In the genomic region with DNA sequence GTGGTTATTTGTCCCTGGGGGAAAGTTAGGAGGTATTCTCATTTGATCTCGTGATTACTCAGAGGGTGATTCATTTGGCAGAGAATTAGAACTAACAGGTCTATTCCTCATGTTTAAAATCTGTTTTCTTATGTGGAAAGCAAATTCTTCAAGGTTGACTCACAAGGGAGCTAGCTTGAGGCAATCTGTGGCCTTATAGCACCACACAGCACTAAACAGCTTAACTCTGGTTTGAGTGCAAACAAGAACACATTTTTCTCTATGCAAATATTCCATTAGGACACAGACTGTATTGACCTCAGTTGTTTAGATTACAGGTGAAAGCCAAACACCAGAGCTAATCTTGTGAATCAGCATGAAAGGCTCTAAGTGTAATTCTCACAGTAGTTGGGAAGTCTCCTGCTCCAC, we compare ENCODE assay signal across 11 cellular contexts.
DNase-seq lines count a peak whose midpoint lies in the region; ATAC-seq and TF ChIP-seq lines count a peak whose summit lies in the region.
"Had no signal": no experiment of that assay in that cellular context is flagged by ENCODE, and none has a peak within 500 bp of the region (broad histone marks: within the 10 kb centered on the region; RNA-seq: fewer than 3 reads in every experiment).

No MANE protein-coding gene starts in this region.

- H3K27ac ChIP-seq in PC-9 (no peak overlapping the region), epithelial cell of prostate (peak overlapping the region; percentile 35), osteoblast (ENCODE audit: low read depth, low read length) (no peak overlapping the region)
- H3K27ac ChIP-seq: tibial nerve had no signal

- no peaks in the 10 kb centered on the region for H3F3A ChIP-seq in PC-9 (ENCODE audit: insufficient read depth, low read depth)

- BruUV-seq in PC-9 (replicated peaks; lab: Mats Ljungman, UMichigan), result no TSS peak

- no peaks in the 10 kb centered on the region for H4K20me1 ChIP-seq in PC-9 (ENCODE audit: insufficient read depth)
- H4K20me1 ChIP-seq in osteoblast (ENCODE audit: insufficient read depth, low read length), result no peaks in the 10 kb centered on the region

- no peaks in the 10 kb centered on the region for H3K36me3 Mint-ChIP-seq in effector memory CD8-positive, alpha-beta T cell (ENCODE audit: insufficient read depth)

- H3K4me1 Mint-ChIP-seq in effector memory CD8-positive, alpha-beta T cell (ENCODE audit: low read depth in 2 of 2), result no peaks in the 10 kb centered on the region

- no peaks in the 10 kb centered on the region; the same call in 1 of the 2 replicates for H3K4me1 ChIP-seq in PC-9 (replicated peaks; ENCODE audit: insufficient read depth)
- H3K4me1 ChIP-seq in osteoblast (ENCODE audit: insufficient read depth, low read length), result no peaks in the 10 kb centered on the region
- H3K4me1 ChIP-seq: tibial nerve had no signal

- H2AFZ ChIP-seq in PC-9 (no peak overlapping the region), osteoblast (ENCODE audit: low read length) (no peak overlapping the region)

- no peak for ATAC-seq in effector memory CD8-positive, alpha-beta T cell (replicated peaks)

- no peak overlapping the region for H3K4me2 ChIP-seq in PC-9
- H3K4me2 ChIP-seq in osteoblast (ENCODE audit: insufficient read depth, low read length), result no peak overlapping the region

- peaks cover 5 to 9% of the 10 kb centered on the region in 2 donors for H3K9me3 Mint-ChIP-seq in effector memory CD8-positive, alpha-beta T cell

- no peaks in the 10 kb centered on the region for H3K27me3 Mint-ChIP-seq in effector memory CD8-positive, alpha-beta T cell

- H3K36me3 ChIP-seq in PC-9 (ENCODE audit: low read depth), result no peaks in the 10 kb centered on the region
- no peaks in the 10 kb centered on the region for H3K36me3 ChIP-seq in osteoblast (ENCODE audit: insufficient read depth, low read length)
- H3K36me3 ChIP-seq: tibial nerve had no signal

- H3K9me2 ChIP-seq in PC-9 (ENCODE audit: insufficient read depth), result no peaks in the 10 kb centered on the region

- TF ChIP-seq CTCF in PC-9 (conservative IDR thresholded peaks at IDR 0.05) (no peak), osteoblast (IDR thresholded peaks at IDR 0.05; ENCODE audit: extremely low read depth, low read depth, low read length) (no peak)

- no peaks in the 10 kb centered on the region for H3K27me3 ChIP-seq in PC-9 (ENCODE audit: insufficient read depth, low read depth)
- no peaks in the 10 kb centered on the region for H3K27me3 ChIP-seq in osteoblast (ENCODE audit: insufficient read depth, low read length)
- H3K27me3 ChIP-seq: tibial nerve had no signal

- intact Hi-C loops in PC-9 (cut with micrococcal nuclease; ENCODE audit: unreplicated experiment) (no loop called here), cardiac septum (cut with DNase I) (no loop called here)

- H3K4me3 ChIP-seq in PC-9 (no peak overlapping the region), osteoblast (ENCODE audit: insufficient read depth, low read length) (no peak overlapping the region)
- H3K4me3 ChIP-seq: tibial nerve had no signal

- H3K9me3 ChIP-seq in PC-9 (ENCODE audit: insufficient read depth, low read depth) (no peaks in the 10 kb centered on the region), osteoblast (ENCODE audit: low read depth, low read length) (no peaks in the 10 kb centered on the region)
- H3K9me3 ChIP-seq: tibial nerve had no signal

- H3K4me3 Mint-ChIP-seq in effector memory CD8-positive, alpha-beta T cell, result no peak overlapping the region

- H3K27ac Mint-ChIP-seq in effector memory CD8-positive, alpha-beta T cell, result no peak overlapping the region
- H3K27ac Mint-ChIP-seq: activated T-helper 2 cell treated with anti-CD3 and anti-CD28 coated beads, Interferon-gamma antibody, Interleukin-2, Interleukin-4, amounts not matched to agents 10 μg/mL and 5 μg/mL and 100 μg/mL, durations not matched to agents 14 hours and 24 hours and 36 hours had no signal

- POLR2A ChIA-PET in PC-9 (lab: Charles Lee; ENCODE audit: unreplicated experiment), result no interaction called here

- CTCF ChIA-PET in PC-9 (lab: Charles Lee), result no interaction called here

- H3K79me2 ChIP-seq in PC-9 (ENCODE audit: low read depth), result no peaks in the 10 kb centered on the region
- H3K79me2 ChIP-seq in osteoblast (ENCODE audit: insufficient read depth, low read length), result no peaks in the 10 kb centered on the region

- DNase-seq in GM04503 (ENCODE audit: low read depth) (peak; percentile 21), PC-9 (peak; percentile 45 to 86), epithelial cell of prostate (ENCODE audit: low read depth, low spot score) (peak; percentile 92), osteoblast (ENCODE audit: insufficient read length, low spot score, missing footprints) (peak; percentile 46), cardiac septum (ENCODE audit: low spot score) (no peak), inferior parietal cortex (ENCODE audit: extremely low spot score) (no peak), hippocampal formation (lab: John Stamatoyannopoulos, UW) (no peak)
- no peak for DNase-seq in effector memory CD8-positive, alpha-beta T cell
- DNase-seq: occipital lobe had no signal

Comparison
In these comparisons a context has a peak if more than half of its experiments do, and no peak if none do; other contexts are left out.
1. DNase-seq: peak in GM04503 (single experiment), PC-9 (2 of 2), epithelial cell of prostate (single experiment) and osteoblast (single experiment); none in cardiac septum (single experiment), effector memory CD8-positive, alpha-beta T cell (0 of 3), inferior parietal cortex (single experiment) and hippocampal formation (0 of 2).